Comparison of ENCODE assay signal across 1 cellular context in genomic region chr10:14560794-14561765, GRCh38.
TF ChIP-seq lines count a peak whose summit lies in the region.

No MANE protein-coding gene starts in this region.

TF ChIP-seq in H1, 55 proteins besides CTCF, POLR2A, EP300 and RAD21:
- TF ChIP-seq CHD7 (IDR thresholded peaks at IDR 0.05; ENCODE audit: insufficient replicate concordance, low read length) = no peak
- TF ChIP-seq GABPA (IDR thresholded peaks at IDR 0.05; ENCODE audit: borderline replicate concordance, insufficient read depth, low read length) = no peak
- TF ChIP-seq MAX (IDR thresholded peaks at IDR 0.05) = no peak
